8 cellular contexts compared by ENCODE assay signal in the genomic region with DNA sequence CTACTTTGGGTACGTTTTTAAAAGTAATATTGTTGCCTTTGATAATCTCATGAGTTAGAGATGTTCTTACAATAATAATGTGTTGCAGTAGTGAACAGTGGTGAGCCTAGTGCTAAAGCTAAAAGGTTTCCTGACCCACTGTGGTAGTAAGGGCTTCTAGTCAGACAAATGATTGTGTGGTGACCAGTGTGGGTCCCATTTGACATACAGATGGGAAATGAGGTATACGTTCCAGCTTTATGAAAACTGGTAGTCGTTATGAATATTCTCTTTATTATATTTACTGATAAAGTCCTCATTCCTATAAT. TPM values are rescaled to one million over a fixed set of nuclear protein-coding genes. Genes with fewer than 3 reads are reported as not detected.
DNase-seq lines count a peak whose midpoint lies in the region; ATAC-seq and TF ChIP-seq lines count a peak whose summit lies in the region.

No MANE protein-coding gene starts in this region.

- H3K9me3 ChIP-seq in heart left ventricle (no peaks in the 10 kb centered on the region), right cardiac atrium (ENCODE audit: control insufficient read depth, low read length) (no peaks in the 10 kb centered on the region), thymus (ENCODE audit: control insufficient read depth) (no peaks in the 10 kb centered on the region)

- WGBS in heart left ventricle, 4 donors: 47 to 60% (median 53%) methylated on average over 3 of the region's 3 CpGs
- WGBS in right cardiac atrium: 40% methylated on average over 3 of the region's 3 CpGs
- 38% methylated on average over 3 of the region's 3 CpGs for WGBS in thymus

- H3K27me3 Mint-ChIP-seq in activated CD8-positive, alpha-beta T cell treated with anti-CD3 and anti-CD28 coated beads, Interleukin-2, amount 10 ng/mL, durations not matched to agents 7 days and 5 days (ENCODE audit: low read depth): no peaks in the 10 kb centered on the region

- DNase-seq in heart left ventricle (no peak), right cardiac atrium (no peak), kidney epithelial cell (ENCODE audit: low read depth) (no peak), brain microvascular endothelial cell (no peak), islet precursor cell (no peak)
- DNase-seq in activated CD8-positive, alpha-beta T cell treated with anti-CD3 and anti-CD28 coated beads, Interleukin-2, amount 10 ng/mL, durations not matched to agents 7 days and 5 days: peak; percentile 29

- no peaks in the 10 kb centered on the region for H3K27me3 ChIP-seq in heart left ventricle
- no peaks in the 10 kb centered on the region for H3K27me3 ChIP-seq in right cardiac atrium (ENCODE audit: control insufficient read depth, insufficient read depth)
- no peaks in the 10 kb centered on the region for H3K27me3 ChIP-seq in kidney epithelial cell (ENCODE audit: control insufficient read depth, insufficient read depth, low read length)
- H3K27me3 ChIP-seq in thymus (ENCODE audit: control insufficient read depth, insufficient read depth): no peaks in the 10 kb centered on the region
- H3K27me3 ChIP-seq in brain microvascular endothelial cell (replicated peaks): no peaks in the 10 kb centered on the region

- H3K4me3 Mint-ChIP-seq in activated CD8-positive, alpha-beta T cell treated with anti-CD3 and anti-CD28 coated beads, Interleukin-2, amount 10 ng/mL, durations not matched to agents 7 days and 5 days: peak overlapping the region; percentile 96

- peaks cover 44% of the 10 kb centered on the region for H3K4me1 Mint-ChIP-seq in activated CD8-positive, alpha-beta T cell treated with anti-CD3 and anti-CD28 coated beads, Interleukin-2, amount 10 ng/mL, durations not matched to agents 7 days and 5 days (ENCODE audit: low read depth)

- in situ Hi-C loops in brain microvascular endothelial cell (cut with HindIII; ENCODE audit: low pct_ligation_motif_present, low sequenced_read_pairs): no loop called here

- POLR2A ChIA-PET in activated CD8-positive, alpha-beta T cell treated with anti-CD3 and anti-CD28 coated beads, Interleukin-2, amount 10 ng/mL, durations not matched to agents 7 days and 5 days (lab: Charles Lee): interaction anchor here (0.6 to 3.6 kb wide), 14 partner anchors 12 to 1923 kb away, joined by 3 to 63 read pairs (median 8); a partner anchor contains a TSS

- no peak for ATAC-seq in heart left ventricle
- ATAC-seq in right cardiac atrium: no peak
- no peak for ATAC-seq in activated CD8-positive, alpha-beta T cell treated with anti-CD3 and anti-CD28 coated beads, Interleukin-2, amount 10 ng/mL, durations not matched to agents 7 days and 5 days
- ATAC-seq in HG03039 (IDR thresholded peaks at IDR 0.05; ENCODE audit: unreplicated experiment): no peak

- no peaks in the 10 kb centered on the region for H3K9me3 Mint-ChIP-seq in activated CD8-positive, alpha-beta T cell treated with anti-CD3 and anti-CD28 coated beads, Interleukin-2, amount 10 ng/mL, durations not matched to agents 7 days and 5 days (ENCODE audit: insufficient read depth)

- no peak for TF ChIP-seq POLR2A in heart left ventricle (IDR thresholded peaks at IDR 0.05)

- peaks cover 0 to 38% (median 17%) of the 10 kb centered on the region in 12 donors for H3K4me1 ChIP-seq in heart left ventricle
- H3K4me1 ChIP-seq in right cardiac atrium (ENCODE audit: control insufficient read depth, insufficient read depth, low read length): no peaks in the 10 kb centered on the region
- H3K4me1 ChIP-seq in thymus (ENCODE audit: control insufficient read depth, insufficient read depth, low read length): peaks cover 2% of the 10 kb centered on the region

- peaks cover 30% of the 10 kb centered on the region for H3K36me3 Mint-ChIP-seq in activated CD8-positive, alpha-beta T cell treated with anti-CD3 and anti-CD28 coated beads, Interleukin-2, amount 10 ng/mL, durations not matched to agents 7 days and 5 days (ENCODE audit: low read depth)

- CTCF ChIA-PET in activated CD8-positive, alpha-beta T cell treated with anti-CD3 and anti-CD28 coated beads, Interleukin-2, amount 10 ng/mL, durations not matched to agents 7 days and 5 days (lab: Charles Lee): interaction anchor here (1.4 to 2.8 kb wide), 3 partner anchors 50 to 60 kb away, joined by 3 to 22 read pairs (median 18); no protein-coding TSS in a partner anchor

- no peak for TF ChIP-seq CTCF in heart left ventricle (IDR thresholded peaks at IDR 0.05)
- TF ChIP-seq CTCF in kidney epithelial cell (IDR thresholded peaks at IDR 0.05; ENCODE audit: insufficient read depth, low read length, poor library complexity, severe bottlenecking): no peak
- TF ChIP-seq CTCF in brain microvascular endothelial cell (IDR thresholded peaks at IDR 0.05; ENCODE audit: low read depth, low read length, missing control alignments): no peak

- peaks cover 0 to 7% (median 0%) of the 10 kb centered on the region in 9 donors for H3K36me3 ChIP-seq in heart left ventricle
- H3K36me3 ChIP-seq in kidney epithelial cell (ENCODE audit: control insufficient read depth, insufficient read depth, low read length): no peaks in the 10 kb centered on the region
- H3K36me3 ChIP-seq in thymus (ENCODE audit: control insufficient read depth, insufficient read depth): peaks cover 3% of the 10 kb centered on the region
- H3K36me3 ChIP-seq in brain microvascular endothelial cell (replicated peaks): no peaks in the 10 kb centered on the region

- H3K27ac ChIP-seq in heart left ventricle (peak overlapping the region in 11 of 12 donors; percentile 97 to 100 (median 100)), right cardiac atrium (ENCODE audit: low read length) (no peak overlapping the region), thymus (ENCODE audit: low read depth) (peak overlapping the region; percentile 100), brain microvascular endothelial cell (no peak overlapping the region)

- peak overlapping the region in 11 of 12 donors; percentile 62 to 95 (median 87) for H3K4me3 ChIP-seq in heart left ventricle
- no peak overlapping the region for H3K4me3 ChIP-seq in right cardiac atrium (ENCODE audit: low read length)
- H3K4me3 ChIP-seq in kidney epithelial cell (ENCODE audit: low read depth, low read length): peak overlapping the region; percentile 99
- peak overlapping the region; percentile 94 for H3K4me3 ChIP-seq in thymus (ENCODE audit: low read length)
- H3K4me3 ChIP-seq in brain microvascular endothelial cell (ENCODE audit: low read depth, low read length): no peak overlapping the region

- intact Hi-C loops in heart left ventricle (cut with DNase I): loop anchor here in 6 of 10 donors (5.0 to 10.0 kb wide), 5 partner anchors 50 to 685 kb away; a partner anchor contains a TSS
- intact Hi-C loops in right cardiac atrium (cut with DNase I): no loop called here

- peak overlapping the region; percentile 100 for H3K27ac Mint-ChIP-seq in activated CD8-positive, alpha-beta T cell treated with anti-CD3 and anti-CD28 coated beads, Interleukin-2, amount 10 ng/mL, durations not matched to agents 7 days and 5 days

RNA-seq across cellular contexts. Expression of a gene that starts 1.8 kb away (rescaled TPM):
- total RNA-seq in heart left ventricle: 1 to 10 TPM; 1.7 to 8.3 (median 2.9) TPM
- under 1 TPM; 0.80 to 0.84 TPM for polyA plus RNA-seq in heart left ventricle
- total RNA-seq in right cardiac atrium: 1 to 10 TPM; 5.0 to 9.9 (median 5.1) TPM
- 1.3 TPM for polyA plus RNA-seq in right cardiac atrium
- 1 to 10 TPM; 6.8 to 9.0 TPM for total RNA-seq in activated CD8-positive, alpha-beta T cell treated with anti-CD3 and anti-CD28 coated beads, Interleukin-2, amount 10 ng/mL, durations not matched to agents 7 days and 5 days
- 4.4 and 5.6 TPM in 2 replicates for total RNA-seq in kidney epithelial cell
- 7.8 TPM for polyA plus RNA-seq in thymus

Comparison
In these comparisons a context has a peak if more than half of its experiments do, and no peak if none do; other contexts are left out.
1. H3K27ac ChIP-seq: peak in heart left ventricle (11 of 12) and thymus (single experiment); none in right cardiac atrium (single experiment) and brain microvascular endothelial cell (single experiment).
2. H3K4me3 ChIP-seq: peak in heart left ventricle (11 of 12), kidney epithelial cell (single experiment) and thymus (single experiment); none in right cardiac atrium (single experiment) and brain microvascular endothelial cell (single experiment).
3. intact Hi-C loops: an anchor here in heart left ventricle (5.0 to 10.0 kb wide); none called in right cardiac atrium.